Comparison of ENCODE assay signal across 8 cellular contexts in the genomic region with DNA sequence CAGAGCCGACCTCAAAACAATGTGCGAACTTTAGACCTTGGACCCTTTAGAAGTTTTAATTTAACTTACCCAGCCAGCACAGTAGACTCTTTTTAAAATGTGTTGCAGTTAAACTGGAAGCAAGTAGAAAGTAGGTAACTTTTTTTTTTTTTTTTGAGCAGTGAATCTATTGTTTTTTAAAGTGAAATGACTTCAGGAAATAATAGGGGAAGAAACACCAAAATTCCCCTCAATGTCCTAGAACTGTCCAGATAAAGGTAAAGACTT. TPM values are rescaled to one million over a fixed set of nuclear protein-coding genes. Genes with fewer than 3 reads are reported as not detected.
DNase-seq lines count a peak whose midpoint lies in the region; ATAC-seq and TF ChIP-seq lines count a peak whose summit lies in the region.

No MANE protein-coding gene starts in this region.

- WGBS in mammary epithelial cell (ENCODE audit: low coverage, missing lambda C conversion rate), result 3% methylated on average over 2 of the region's 2 CpGs
- WGBS in mesodermal cell (ENCODE audit: insufficient coverage in 2 of 2), 2 experiments, result 40% methylated on average over 1 of the region's 2 CpGs; no CpG with 5 or more reads in 1 of the 2 experiments

- intact Hi-C loops in mammary epithelial cell (cut with micrococcal nuclease), result no loop called here

- H3K9ac ChIP-seq in HUES6 (ENCODE audit: low read length) (peak overlapping the region; percentile 99), mammary epithelial cell (ENCODE audit: insufficient read depth, low read length) (peak overlapping the region; percentile 55)

- CTCF ChIA-PET in mammary epithelial cell (lab: Charles Lee; ENCODE audit: low non-redundant PET), result interaction anchor here (0.7 kb wide), 1 partner anchor 219 kb away, joined by 3 read pairs; no protein-coding TSS in a partner anchor

- ATAC-seq in HG03196 (IDR thresholded peaks at IDR 0.05; ENCODE audit: unreplicated experiment), result no peak

- H3K9me3 ChIP-seq in HUES6 (ENCODE audit: control insufficient read depth, insufficient read depth, low read depth, low read length) (no peaks in the 10 kb centered on the region), mammary epithelial cell (replicated peaks; ENCODE audit: insufficient read depth, low read length) (no peaks in the 10 kb centered on the region), mesodermal cell (ENCODE audit: control insufficient read depth, low read length) (no peaks in the 10 kb centered on the region)

- dilution Hi-C loops in mammary epithelial cell (cut with HindIII; ENCODE audit: low sequenced_read_pairs), result no loop called here

- DNase-seq in mammary epithelial cell, result no peak
- DNase-seq in NCI-H2107 treated with DMSO at 0.1 percent for 48 hours (lab: John Stamatoyannopoulos, UW; ENCODE audit: unreplicated experiment), result no peak
- no peak for DNase-seq in DMS79 (lab: John Stamatoyannopoulos, UW)
- DNase-seq in NCI-H345 treated with DMSO at 0.1 percent for 48 hours (lab: John Stamatoyannopoulos, UW; ENCODE audit: unreplicated experiment), result no peak

- no peaks in the 10 kb centered on the region for H3K27me3 ChIP-seq in HUES6 (ENCODE audit: control insufficient read depth, insufficient read depth, low read length)
- no peaks in the 10 kb centered on the region for H3K27me3 ChIP-seq in mammary epithelial cell (ENCODE audit: insufficient read depth, low read length)

- H3K36me3 ChIP-seq in HUES6 (ENCODE audit: control insufficient read depth, insufficient read depth, low read length) (no peaks in the 10 kb centered on the region; the same call in 1 of the 2 replicates), mammary epithelial cell (ENCODE audit: insufficient read depth, low read length) (no peaks in the 10 kb centered on the region), mesodermal cell (ENCODE audit: control insufficient read depth, insufficient read depth, low read length) (no peaks in the 10 kb centered on the region)

- BruUV-seq in mammary epithelial cell (replicated peaks; lab: Mats Ljungman, UMichigan), result no TSS peak

- H3K4me3 ChIP-seq in HUES6 (ENCODE audit: low read depth, low read length) (peak overlapping the region; percentile 80), mammary epithelial cell (replicated peaks in 1 of 3; ENCODE audit: insufficient read depth in 1 of 3, low read depth in 2 of 3, low read length in 3 of 3) (peak overlapping the region; percentile 61 to 99 (median 93)), mesodermal cell (ENCODE audit: extremely low read depth, insufficient read depth, low read length, poor library complexity, severe bottlenecking) (peak overlapping the region; percentile 98)

- H2AFZ ChIP-seq in mammary epithelial cell (ENCODE audit: low read depth, low read length), result peak overlapping the region; percentile 86

- in situ Hi-C loops in mammary epithelial cell (cut with MboI; ENCODE audit: low sequenced_read_pairs in 2 of 2), result no loop called here

- no peaks in the 10 kb centered on the region for H4K20me1 ChIP-seq in mammary epithelial cell (ENCODE audit: insufficient read depth, low read length)

- H3K4me2 ChIP-seq in mammary epithelial cell (ENCODE audit: insufficient read depth, low read depth, low read length), result peak overlapping the region; percentile 83

- TF ChIP-seq CTCF in 22Rv1 (IDR thresholded peaks at IDR 0.05) (no peak), mammary epithelial cell (conservative IDR thresholded peaks at IDR 0.05 in 1 of 2, IDR thresholded peaks at IDR 0.05 in 1 of 2; ENCODE audit: extremely low read depth in 1 of 2, insufficient read depth in 1 of 2, low read depth in 1 of 2, low read length in 2 of 2) (no peak)

- H3K27ac ChIP-seq in 22Rv1 (peak overlapping the region; percentile 99), HUES6 (ENCODE audit: low read depth, low read length) (peak overlapping the region; percentile 91; the same call in 1 of the 2 replicates), mammary epithelial cell (ENCODE audit: insufficient read depth, low read depth, low read length) (peak overlapping the region; percentile 53), mesodermal cell (ENCODE audit: low read depth, low read length, severe bottlenecking) (peak overlapping the region; percentile 97)

- peaks cover 13% of the 10 kb centered on the region for H3K4me1 ChIP-seq in HUES6 (ENCODE audit: control insufficient read depth, insufficient read depth, low read length)
- H3K4me1 ChIP-seq in mammary epithelial cell (ENCODE audit: insufficient read depth, low read length), result peaks cover 9% of the 10 kb centered on the region
- peaks cover 9% of the 10 kb centered on the region for H3K4me1 ChIP-seq in mesodermal cell (ENCODE audit: control insufficient read depth, insufficient read depth, low read length, poor library complexity, severe bottlenecking)

- H3K79me2 ChIP-seq in mammary epithelial cell (ENCODE audit: insufficient read depth, low read length), result peaks cover 49% of the 10 kb centered on the region

RNA-seq across cellular contexts. Expression of a gene that starts 1.1 kb away (rescaled TPM):
- 10 to 100 TPM; 37.5 to 69.8 TPM for total RNA-seq in mammary epithelial cell
- polyA plus RNA-seq in mammary epithelial cell, result 23.4 TPM
- polyA minus RNA-seq in mammary epithelial cell, result 68.9 TPM
- 69.4 TPM for polyA plus RNA-seq in mesodermal cell (2013, experiment 1 of 2)
- polyA plus RNA-seq in mesodermal cell (2013, experiment 2 of 2), result 60.1 TPM
